15 cellular contexts compared by ENCODE assay signal in genomic region chr5:52638732-52639131, GRCh38.
DNase-seq lines count a peak whose midpoint lies in the region; ATAC-seq and TF ChIP-seq lines count a peak whose summit lies in the region.
"Had no signal": no experiment of that assay in that cellular context is flagged by ENCODE, and none has a peak within 500 bp of the region (broad histone marks: within the 10 kb centered on the region; RNA-seq: fewer than 3 reads in every experiment).

No MANE protein-coding gene starts in this region.

- H3K27me3 Mint-ChIP-seq in stimulated activated memory B cell treated with anti-CD40 and anti-IgM and Interleukin-4, amounts not matched to agents 10 μg/mL and 1 μg/mL and 100 μg/mL, for 72 hours: no peaks in the 10 kb centered on the region
- H3K27me3 Mint-ChIP-seq in Calu3 (ENCODE audit: unreplicated experiment): no peaks in the 10 kb centered on the region

- no peak overlapping the region for H3K4me3 Mint-ChIP-seq in stimulated activated memory B cell treated with anti-CD40 and anti-IgM and Interleukin-4, amounts not matched to agents 10 μg/mL and 1 μg/mL and 100 μg/mL, for 72 hours
- H3K4me3 Mint-ChIP-seq in Calu3 (ENCODE audit: low read depth, unreplicated experiment): no peak overlapping the region
- H3K4me3 Mint-ChIP-seq: CD8-positive, alpha-beta T cell had no signal

- TF ChIP-seq CTCF in epithelial cell of esophagus (IDR thresholded peaks at IDR 0.05; ENCODE audit: insufficient read depth, low read depth, low read length, missing control alignments) (no peak), WERI-Rb-1 (IDR thresholded peaks at IDR 0.05; ENCODE audit: low read depth, low read length) (no peak), Calu3 (IDR thresholded peaks at IDR 0.05; ENCODE audit: unreplicated experiment) (no peak)

- no peaks in the 10 kb centered on the region for H3K4me1 Mint-ChIP-seq in stimulated activated memory B cell treated with anti-CD40 and anti-IgM and Interleukin-4, amounts not matched to agents 10 μg/mL and 1 μg/mL and 100 μg/mL, for 72 hours
- H3K4me1 Mint-ChIP-seq in Calu3 (ENCODE audit: low read depth, unreplicated experiment): no peaks in the 10 kb centered on the region

- peaks cover 13% of the 10 kb centered on the region for H3K27me3 ChIP-seq in WERI-Rb-1 (ENCODE audit: insufficient read depth, low read depth, severe bottlenecking)
- H3K27me3 ChIP-seq: BE2C had no signal

- H3K4me3 ChIP-seq in epithelial cell of esophagus (ENCODE audit: low read length) (no peak overlapping the region), WERI-Rb-1 (ENCODE audit: low read depth, low read length) (no peak overlapping the region)
- H3K4me3 ChIP-seq: A549, HAP-1 had no signal

- no peaks in the 10 kb centered on the region for H3K36me3 Mint-ChIP-seq in stimulated activated memory B cell treated with anti-CD40 and anti-IgM and Interleukin-4, amounts not matched to agents 10 μg/mL and 1 μg/mL and 100 μg/mL, for 72 hours
- no peaks in the 10 kb centered on the region for H3K36me3 Mint-ChIP-seq in Calu3 (ENCODE audit: insufficient read depth, unreplicated experiment)
- H3K36me3 Mint-ChIP-seq: CD8-positive, alpha-beta T cell had no signal

- CTCF ChIA-PET in HEK293T (lab: Yijun Ruan, JAX) (no interaction called here), Calu3 (lab: Charles Lee) (interaction anchor here (0.9 kb wide), 1 partner anchor 878 kb away, joined by 3 read pairs; no protein-coding TSS in a partner anchor)

- intact Hi-C loops in Calu3 (cut with micrococcal nuclease; ENCODE audit: unreplicated experiment): no loop called here

- POLR2A ChIA-PET in HEK293T (lab: Yijun Ruan, JAX): no interaction called here

- H3K9me3 ChIP-seq in WERI-Rb-1 (ENCODE audit: severe bottlenecking): no peaks in the 10 kb centered on the region
- H3K9me3 ChIP-seq: A549, HAP-1 had no signal

- H3K9me3 Mint-ChIP-seq in stimulated activated memory B cell treated with anti-CD40 and anti-IgM and Interleukin-4, amounts not matched to agents 10 μg/mL and 1 μg/mL and 100 μg/mL, for 72 hours: peaks cover 7% of the 10 kb centered on the region
- peaks cover 8% of the 10 kb centered on the region for H3K9me3 Mint-ChIP-seq in Calu3 (ENCODE audit: low read depth, unreplicated experiment)

- ATAC-seq in stimulated activated memory B cell treated with anti-CD40 and anti-IgM and Interleukin-4, amounts not matched to agents 10 μg/mL and 1 μg/mL and 100 μg/mL, for 72 hours: no peak
- ATAC-seq: A549; CD8-positive, alpha-beta T cell had no signal

- BruUV-seq in Calu3 (replicated peaks; lab: Mats Ljungman, UMichigan): no TSS peak

- H3K27ac ChIP-seq in WERI-Rb-1: no peak overlapping the region
- H3K27ac ChIP-seq: A549, C4-2B, HL-60 had no signal

- H3K27ac Mint-ChIP-seq in stimulated activated memory B cell treated with anti-CD40 and anti-IgM and Interleukin-4, amounts not matched to agents 10 μg/mL and 1 μg/mL and 100 μg/mL, for 72 hours: no peak overlapping the region
- H3K27ac Mint-ChIP-seq in Calu3 (ENCODE audit: unreplicated experiment): no peak overlapping the region
- H3K27ac Mint-ChIP-seq: CD8-positive, alpha-beta T cell had no signal

- H3K36me3 ChIP-seq in WERI-Rb-1: no peaks in the 10 kb centered on the region
- H3K36me3 ChIP-seq: BE2C, HAP-1 had no signal

- DNase-seq in HEK293T (ENCODE audit: extremely low spot score) (peak; percentile 19), NCI-H69 (lab: John Stamatoyannopoulos, UW) (peak; percentile 72), epithelial cell of esophagus (ENCODE audit: low read depth) (peak; percentile 19), kidney tubule cell (ENCODE audit: low spot score) (peak; percentile 14), COLO668 (lab: John Stamatoyannopoulos, UW; ENCODE audit: unreplicated experiment) (no peak), WERI-Rb-1 (no peak), Calu3 (no peak)
- DNase-seq: BE2C; CD8-positive, alpha-beta T cell; DMS 273 treated with DMSO at 0.1 percent for 48 hours had no signal

TF ChIP-seq in HEK293T, 16 proteins besides CTCF, POLR2A, EP300 and RAD21:
- TF ChIP-seq SP1 (IDR thresholded peaks at IDR 0.05) (no peak), FOXM1 (IDR thresholded peaks at IDR 0.05; ENCODE audit: borderline replicate concordance) (no peak), CTBP1 (IDR thresholded peaks at IDR 0.05; ENCODE audit: borderline replicate concordance) (no peak), BHLHE40 (IDR thresholded peaks at IDR 0.05; ENCODE audit: borderline replicate concordance) (no peak), LEF1 (IDR thresholded peaks at IDR 0.05; ENCODE audit: borderline replicate concordance) (no peak), FOXA1 (IDR thresholded peaks at IDR 0.05) (no peak), FOXK2 (IDR thresholded peaks at IDR 0.05) (no peak), HDGF (IDR thresholded peaks at IDR 0.05; ENCODE audit: borderline replicate concordance) (no peak), ELF4 (IDR thresholded peaks at IDR 0.05) (no peak), ARNT (IDR thresholded peaks at IDR 0.05) (no peak), SUZ12 (IDR thresholded peaks at IDR 0.05) (no peak), PKNOX1 (IDR thresholded peaks at IDR 0.05) (no peak)
TF ChIP-seq in HEK293T: peak in this region for 0.

Comparison
In these comparisons a context has a peak if more than half of its experiments do, and no peak if none do; other contexts are left out.
1. DNase-seq: peak in HEK293T (single experiment), NCI-H69 (single experiment), epithelial cell of esophagus (single experiment) and kidney tubule cell (single experiment); none in COLO668 (single experiment), WERI-Rb-1 (single experiment) and Calu3 (single experiment).